ENCODE assay signal across 8 cellular contexts in genomic region chr19:6501740-6502648, GRCh38.
DNase-seq lines count a peak whose midpoint lies in the region; ATAC-seq and TF ChIP-seq lines count a peak whose summit lies in the region.

TSS of gene TUBB4A (minus strand) at chr19:6502309. CDS start at chr19:6502212, 97 bp downstream.

- H3K4me1 ChIP-seq in ES-I3 (ENCODE audit: insufficient read depth, low read length) (no peaks in the 10 kb centered on the region), MM.1S (ENCODE audit: low read length) (peaks cover 5% of the 10 kb centered on the region; the same call in 1 of the 2 replicates)

- no peaks in the 10 kb centered on the region; the same call in 1 of the 2 replicates for H3F3A ChIP-seq in MM.1S (ENCODE audit: insufficient read depth, low read length)

- peak within 1 kb of the TSS; percentile 83 for H2AFZ ChIP-seq in MM.1S (ENCODE audit: low read length)

- H3K9me3 Mint-ChIP-seq in stimulated activated memory B cell treated with anti-CD40 and anti-IgM and Interleukin-4, amounts not matched to agents 10 μg/mL and 1 μg/mL and 100 μg/mL, for 72 hours, result no peaks in the 10 kb centered on the region

- peaks cover 18% of the 10 kb centered on the region for H3K4me1 Mint-ChIP-seq in stimulated activated memory B cell treated with anti-CD40 and anti-IgM and Interleukin-4, amounts not matched to agents 10 μg/mL and 1 μg/mL and 100 μg/mL, for 72 hours

- H3K27ac Mint-ChIP-seq in stimulated activated memory B cell treated with anti-CD40 and anti-IgM and Interleukin-4, amounts not matched to agents 10 μg/mL and 1 μg/mL and 100 μg/mL, for 72 hours, result peak within 1 kb of the TSS; percentile 70

- no peaks in the 10 kb centered on the region for H3K27me3 Mint-ChIP-seq in stimulated activated memory B cell treated with anti-CD40 and anti-IgM and Interleukin-4, amounts not matched to agents 10 μg/mL and 1 μg/mL and 100 μg/mL, for 72 hours

- H3K9ac ChIP-seq in ES-I3 (ENCODE audit: low read depth, low read length) (peak within 1 kb of the TSS; percentile 60), MM.1S (ENCODE audit: low read length) (peak within 1 kb of the TSS; percentile 22; the same call in 1 of the 2 replicates)

- H3K9me3 ChIP-seq in ES-I3 (ENCODE audit: control insufficient read depth, insufficient read depth, low read length), result no peaks in the 10 kb centered on the region
- H3K9me3 ChIP-seq in MM.1S (replicated peaks; ENCODE audit: insufficient read depth, low read length), result no peaks in the 10 kb centered on the region

- peak within 1 kb of the TSS; percentile 52 for H3K4me3 ChIP-seq in MM.1S (ENCODE audit: low read length)

- no peaks in the 10 kb centered on the region for H3K9me2 ChIP-seq in MM.1S (replicated peaks; ENCODE audit: insufficient read depth, low read length)

- H3K27ac ChIP-seq in MM.1S (ENCODE audit: low read length) (no peak within 1 kb of the TSS), layer of hippocampus (ENCODE audit: low read depth, low read length) (peak within 1 kb of the TSS; percentile 98)

- 0 out of 2 replicates have a peak, but pooled peaks have one; percentile 10 for TF ChIP-seq CTCF in MM.1S (IDR thresholded peaks at IDR 0.05; ENCODE audit: low read length)

- peak within 1 kb of the TSS; percentile 89 for H3K4me2 ChIP-seq in MM.1S (ENCODE audit: low read depth, low read length)

- H4K20me1 ChIP-seq in MM.1S (ENCODE audit: insufficient read depth, low read length), result no peaks in the 10 kb centered on the region

- peaks cover 52% of the 10 kb centered on the region for H3K27me3 ChIP-seq in MM.1S (replicated peaks; ENCODE audit: insufficient read depth, low read length)
- H3K27me3 ChIP-seq in layer of hippocampus (ENCODE audit: control insufficient read depth, insufficient read depth, low read length), result peaks cover 3% of the 10 kb centered on the region

- no peaks in the 10 kb centered on the region for H3K36me3 Mint-ChIP-seq in stimulated activated memory B cell treated with anti-CD40 and anti-IgM and Interleukin-4, amounts not matched to agents 10 μg/mL and 1 μg/mL and 100 μg/mL, for 72 hours

- peak; percentile 89 for ATAC-seq in stimulated activated memory B cell treated with anti-CD40 and anti-IgM and Interleukin-4, amounts not matched to agents 10 μg/mL and 1 μg/mL and 100 μg/mL, for 72 hours
- ATAC-seq in GM19395 (IDR thresholded peaks at IDR 0.05; ENCODE audit: unreplicated experiment) (no peak), HG03159 (IDR thresholded peaks at IDR 0.05; ENCODE audit: unreplicated experiment) (no peak)

- peak within 1 kb of the TSS; percentile 86 for H3K4me3 Mint-ChIP-seq in stimulated activated memory B cell treated with anti-CD40 and anti-IgM and Interleukin-4, amounts not matched to agents 10 μg/mL and 1 μg/mL and 100 μg/mL, for 72 hours

- H3K36me3 ChIP-seq in ES-I3 (ENCODE audit: insufficient read depth, low read length) (no peaks in the 10 kb centered on the region), MM.1S (replicated peaks; ENCODE audit: insufficient read depth, low read length) (no peaks in the 10 kb centered on the region)

- no peak for DNase-seq in MM.1S
- peak in 57 of 58 donors; percentile 30 to 89 (median 78) for DNase-seq in anterior cingulate cortex (lab: John Stamatoyannopoulos, UW)
- no peak for DNase-seq in NCI-H1048 (lab: John Stamatoyannopoulos, UW)

- H3K79me2 ChIP-seq in MM.1S (ENCODE audit: low read length), result no peaks in the 10 kb centered on the region

Comparison
In these comparisons a context has a peak if more than half of its experiments do, and no peak if none do; other contexts are left out.
1. DNase-seq: peak in anterior cingulate cortex (57 of 58); none in MM.1S (single experiment) and NCI-H1048 (single experiment).